In the genomic region with DNA sequence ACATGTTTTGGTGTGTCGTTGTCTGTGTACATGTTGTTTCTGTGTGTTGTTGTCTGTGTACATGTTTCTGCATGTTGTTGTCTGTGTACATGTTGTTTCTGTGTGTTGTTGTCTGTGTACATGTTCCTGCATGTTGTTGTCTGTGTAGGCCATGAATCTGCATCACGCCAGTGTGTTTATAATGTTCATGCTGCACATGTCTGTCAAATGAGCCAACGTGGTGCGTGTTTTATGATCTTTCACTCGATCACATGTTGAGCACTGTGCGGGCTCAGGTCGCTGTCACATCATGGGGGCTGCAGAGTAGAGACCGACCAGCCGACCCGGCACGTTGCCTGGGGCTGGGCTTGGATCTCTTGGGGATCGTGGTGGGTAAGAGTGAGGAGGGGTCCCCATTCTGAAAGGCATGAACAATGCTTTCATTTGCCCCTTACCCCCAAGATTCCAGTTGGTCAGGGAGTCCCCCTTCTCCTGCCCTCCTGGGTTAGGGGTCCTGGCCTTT, we compare ENCODE assay signal across 22 cellular contexts.
"Had no signal": no experiment of that assay in that cellular context is flagged by ENCODE, and none has a peak within 500 bp of the region (broad histone marks: within the 10 kb centered on the region; RNA-seq: fewer than 3 reads in every experiment).

No MANE protein-coding gene starts in this region.

- ATAC-seq: activated CD4-positive, CD25-positive, alpha-beta regulatory T cell treated with anti-CD3 and anti-CD28 coated beads, Interleukin-2, amount 50 U/mL, for 24 hours; activated CD8-positive, alpha-beta T cell treated with anti-CD3 and anti-CD28 coated beads, Interleukin-2, amount 10 ng/mL, durations not matched to agents 7 days and 5 days; upper lobe of right lung had no signal

- H3K36me3 ChIP-seq: heart right ventricle, neural progenitor cell, spleen, thyroid gland, upper lobe of right lung had no signal

- H3K4me2 ChIP-seq: neural progenitor cell had no signal

- FAIRE-seq: astrocyte, endometrium, keratinocyte had no signal

- H3K9ac ChIP-seq: neural progenitor cell had no signal

- H3K27me3 Mint-ChIP-seq: activated naive CD4-positive, alpha-beta T cell treated with anti-CD3 and anti-CD28 coated beads, Interleukin-2, amount 50 U/mL, for 24 hours had no signal

- H3K27ac ChIP-seq: neural progenitor cell, upper lobe of right lung, VCaP had no signal

- H3K9me3 Mint-ChIP-seq: activated naive CD4-positive, alpha-beta T cell treated with anti-CD3 and anti-CD28 coated beads, Interleukin-2, amount 50 U/mL, for 24 hours; activated T-helper 1 cell treated with anti-CD3 and anti-CD28 coated beads, Interleukin-12 subunit alpha, Interleukin-12 subunit beta, Interleukin-2, Interleukin-4 antibody, amounts not matched to agents 30 ng/mL and 10 ng/mL and 1 ng/mL, durations not matched to agents 14 hours and 24 hours and 36 hours had no signal

- DNase-seq: activated CD4-positive, alpha-beta T cell treated with anti-CD3 and anti-CD28 coated beads, Interleukin-2, amount 50 U/mL, for 1 hour; activated CD8-positive, alpha-beta T cell treated with anti-CD3 and anti-CD28 coated beads, Interleukin-2, amount 10 ng/mL, durations not matched to agents 7 days and 5 days; activated gamma-delta T cell treated with Interleukin-2 at 50 U/mL for 16 hours; cortex of kidney; heart right ventricle; naive B cell; spleen; stimulated activated CD4-positive, alpha-beta T cell treated with anti-CD3 and anti-CD28 coated beads, Interleukin-4, amount 100 ng/mL, for 1 hour; stimulated activated naive CD4-positive, alpha-beta T cell treated with Interleukin-2 at 50 U/mL for 16 hours; substantia nigra; SW 1271; thyroid gland; upper lobe of right lung had no signal

- H3K27ac Mint-ChIP-seq: activated CD8-positive, alpha-beta T cell treated with anti-CD3 and anti-CD28 coated beads, Interleukin-2, amount 10 ng/mL, durations not matched to agents 7 days and 5 days; activated naive CD4-positive, alpha-beta T cell treated with anti-CD3 and anti-CD28 coated beads, Interleukin-2, amount 50 U/mL, for 24 hours; activated T-helper 1 cell treated with anti-CD3 and anti-CD28 coated beads, Interleukin-12 subunit alpha, Interleukin-12 subunit beta, Interleukin-2, Interleukin-4 antibody, amounts not matched to agents 30 ng/mL and 10 ng/mL and 1 ng/mL, durations not matched to agents 14 hours and 24 hours and 36 hours; neural progenitor cell had no signal

- H3K27me3 ChIP-seq: neural progenitor cell, thyroid gland, upper lobe of right lung had no signal

- H3K4me3 ChIP-seq: heart right ventricle, lung, neural progenitor cell, spleen, thyroid gland, upper lobe of right lung had no signal

- H2AFZ ChIP-seq: neural progenitor cell had no signal

- H3K9me3 ChIP-seq: thyroid gland, upper lobe of right lung had no signal

- H3K36me3 Mint-ChIP-seq: activated naive CD4-positive, alpha-beta T cell treated with anti-CD3 and anti-CD28 coated beads, Interleukin-2, amount 50 U/mL, for 24 hours; naive B cell; neural progenitor cell had no signal

- H3K4me3 Mint-ChIP-seq: activated CD8-positive, alpha-beta T cell treated with anti-CD3 and anti-CD28 coated beads, Interleukin-2, amount 10 ng/mL, durations not matched to agents 7 days and 5 days; activated naive CD4-positive, alpha-beta T cell treated with anti-CD3 and anti-CD28 coated beads, Interleukin-2, amount 50 U/mL, for 24 hours; activated T-helper 1 cell treated with anti-CD3 and anti-CD28 coated beads, Interleukin-12 subunit alpha, Interleukin-12 subunit beta, Interleukin-2, Interleukin-4 antibody, amounts not matched to agents 30 ng/mL and 10 ng/mL and 1 ng/mL, durations not matched to agents 14 hours and 24 hours and 36 hours; neural progenitor cell had no signal
